Comparison of ENCODE assay signal across 15 cellular contexts in genomic region chr18:75074196-75075015, GRCh38.
DNase-seq lines count a peak whose midpoint lies in the region; ATAC-seq and TF ChIP-seq lines count a peak whose summit lies in the region.
"Had no signal": no experiment of that assay in that cellular context is flagged by ENCODE, and none has a peak within 500 bp of the region (broad histone marks: within the 10 kb centered on the region; RNA-seq: fewer than 3 reads in every experiment).

No MANE protein-coding gene starts in this region.

- H3K27me3 ChIP-seq in CD4-positive, alpha-beta T cell (ENCODE audit: control insufficient read depth, insufficient read depth, low read length) = no peaks in the 10 kb centered on the region
- H3K27me3 ChIP-seq in neuronal stem cell (ENCODE audit: control insufficient read depth in 3 of 3, insufficient read depth in 3 of 3, low read depth in 1 of 3, low read length in 3 of 3) = no peaks in the 10 kb centered on the region
- no peaks in the 10 kb centered on the region for H3K27me3 ChIP-seq in dorsolateral prefrontal cortex

- intact Hi-C loops in CD4-positive, alpha-beta T cell (cut with DNase I, micrococcal nuclease) = loop anchor here (5.0 to 10.0 kb wide), 2 partner anchors 138 to 180 kb away; partner anchors contain the start of gene TSHZ1 (in 1 of the 2)
- intact Hi-C loops in dorsolateral prefrontal cortex (cut with DNase I) = no loop called here

- no peak overlapping the region for H2BK15ac ChIP-seq in neuronal stem cell (ENCODE audit: low read length)

- H2BK120ac ChIP-seq in neuronal stem cell (ENCODE audit: low read depth, low read length) = no peak overlapping the region

- no peak overlapping the region for H2AK5ac ChIP-seq in neuronal stem cell (ENCODE audit: low read depth, low read length)

- H3K27me3 Mint-ChIP-seq in CD4-positive, alpha-beta T cell = no peaks in the 10 kb centered on the region
- no peaks in the 10 kb centered on the region for H3K27me3 Mint-ChIP-seq in effector memory CD8-positive, alpha-beta T cell

- no peak overlapping the region for H3K4me3 Mint-ChIP-seq in CD4-positive, alpha-beta T cell
- H3K4me3 Mint-ChIP-seq in effector memory CD8-positive, alpha-beta T cell = peak overlapping the region in 1 of 2 donors; percentile 21

- no peak overlapping the region for H4K8ac ChIP-seq in neuronal stem cell (ENCODE audit: low read depth, low read length)

- TF ChIP-seq CTCF in CD4-positive, alpha-beta T cell (IDR thresholded peaks at IDR 0.05) = no peak
- no peak for TF ChIP-seq CTCF in dorsolateral prefrontal cortex (IDR thresholded peaks at IDR 0.05 in 54 of 56, conservative IDR thresholded peaks at IDR 0.05 in 2 of 56; ENCODE audit: low read depth in 1 of 56, partially characterized antibody in 56 of 56)

- H3K36me3 Mint-ChIP-seq in CD4-positive, alpha-beta T cell (ENCODE audit: low read depth) = peaks cover 38% of the 10 kb centered on the region
- H3K36me3 Mint-ChIP-seq in effector memory CD8-positive, alpha-beta T cell (ENCODE audit: insufficient read depth) = peaks cover 5% of the 10 kb centered on the region

- no peak overlapping the region for H2AFZ ChIP-seq in neuronal stem cell (ENCODE audit: low read length)

- peaks cover 37% of the 10 kb centered on the region for H3K9me3 ChIP-seq in CD4-positive, alpha-beta T cell (ENCODE audit: control insufficient read depth, low read length)
- peaks cover 0 to 6% of the 10 kb centered on the region in 2 donors for H3K9me3 ChIP-seq in neuronal stem cell (replicated peaks in 1 of 2; ENCODE audit: control insufficient read depth in 2 of 2, insufficient read depth in 1 of 2, low read depth in 1 of 2, low read length in 2 of 2)

- H3K4me3 ChIP-seq in neuronal stem cell (ENCODE audit: low read length in 2 of 2) = no peak overlapping the region
- H3K4me3 ChIP-seq in dorsolateral prefrontal cortex = no peak overlapping the region

- no peak overlapping the region for H3K4ac ChIP-seq in neuronal stem cell (ENCODE audit: low read length)

- no peaks in the 10 kb centered on the region for H3K79me1 ChIP-seq in neuronal stem cell (ENCODE audit: low read depth, low read length)

- peak overlapping the region; percentile 35 for H3K18ac ChIP-seq in neuronal stem cell (ENCODE audit: low read length)

- H3K4me2 ChIP-seq in neuronal stem cell (ENCODE audit: insufficient read depth, low read length, poor library complexity, severe bottlenecking) = no peak overlapping the region

- H3K9ac ChIP-seq in neuronal stem cell (ENCODE audit: low read depth, low read length, poor library complexity) = no peak overlapping the region

- H3K27ac Mint-ChIP-seq in CD4-positive, alpha-beta T cell = peak overlapping the region; percentile 25
- H3K27ac Mint-ChIP-seq in effector memory CD8-positive, alpha-beta T cell = peak overlapping the region; percentile 41 to 58

- H3K4me1 ChIP-seq in neuronal stem cell (ENCODE audit: control insufficient read depth in 2 of 2, insufficient read depth in 1 of 2, low read depth in 1 of 2, low read length in 2 of 2) = peaks cover 0 to 7% of the 10 kb centered on the region in 2 donors

- H4K91ac ChIP-seq in neuronal stem cell (ENCODE audit: low read depth, low read length, poor library complexity) = no peak overlapping the region

- no peak overlapping the region for H2BK12ac ChIP-seq in neuronal stem cell (ENCODE audit: low read length)

- H3K27ac ChIP-seq in CD4-positive, alpha-beta T cell (ENCODE audit: low read depth, low read length) = no peak overlapping the region
- H3K27ac ChIP-seq in neuronal stem cell (replicated peaks; ENCODE audit: low read length) = no peak overlapping the region
- no peak overlapping the region for H3K27ac ChIP-seq in dorsolateral prefrontal cortex

- no peak overlapping the region for H3K23ac ChIP-seq in neuronal stem cell (ENCODE audit: low read depth, low read length, poor library complexity)

- H3K14ac ChIP-seq in neuronal stem cell (ENCODE audit: low read length) = peak overlapping the region; percentile 75

- peaks cover 28% of the 10 kb centered on the region for H3K4me1 Mint-ChIP-seq in CD4-positive, alpha-beta T cell (ENCODE audit: low read depth)
- H3K4me1 Mint-ChIP-seq in effector memory CD8-positive, alpha-beta T cell (ENCODE audit: low read depth in 2 of 2) = peaks cover 29 to 35% of the 10 kb centered on the region in 2 donors

- H3K9me3 Mint-ChIP-seq in CD4-positive, alpha-beta T cell = peaks cover 5% of the 10 kb centered on the region
- H3K9me3 Mint-ChIP-seq in effector memory CD8-positive, alpha-beta T cell = peaks cover 4 to 16% of the 10 kb centered on the region in 2 donors

- POLR2A ChIA-PET in CD4-positive, alpha-beta T cell (lab: Charles Lee) = interaction anchor here (0.6 kb wide), 1 partner anchor 45 kb away, joined by 3 read pairs; no protein-coding TSS in a partner anchor

- no peak for ATAC-seq in CD4-positive, alpha-beta T cell (ENCODE audit: poor library complexity)
- no peak for ATAC-seq in effector memory CD8-positive, alpha-beta T cell (replicated peaks)

- CTCF ChIA-PET in CD4-positive, alpha-beta T cell (lab: Charles Lee) = no interaction called here

- H3K36me3 ChIP-seq in neuronal stem cell (replicated peaks in 1 of 2; ENCODE audit: control insufficient read depth in 2 of 2, insufficient read depth in 2 of 2, low read length in 2 of 2) = no peaks in the 10 kb centered on the region

- WGBS in neuronal stem cell (ENCODE audit: extremely low coverage in 2 of 2, insufficient read length in 2 of 2, insufficient replicate concordance in 1 of 2), 2 donors = no CpG with 5 or more reads among the region's 13 CpGs

- peak; percentile 53 for DNase-seq in activated effector memory CD4-positive, alpha-beta T cell treated with anti-CD3 and anti-CD28 coated beads, Interleukin-2, amount 50 U/mL, for 16 hours
- DNase-seq in activated effector memory CD4-positive, alpha-beta T cell treated with Interleukin-2 at 50 U/mL for 16 hours = no peak
- DNase-seq in CD4-positive, alpha-beta T cell = no peak
- DNase-seq in effector memory CD8-positive, alpha-beta T cell = no peak
- no peak for DNase-seq in neuronal stem cell (ENCODE audit: low spot score)
- no peak for DNase-seq in dorsolateral prefrontal cortex
- DNase-seq in NCI-H2171 treated with DMSO at 0.1 percent for 48 hours (lab: John Stamatoyannopoulos, UW) = no peak
- DNase-seq in A172 (ENCODE audit: low spot score) = no peak
- DNase-seq: 8988T, GF-D8, KG1, NCI-H1417 treated with DMSO at 0.1 percent for 48 hours, NCI-H1930, NCI-H446 treated with DMSO at 0.1 percent for 48 hours, NCI-H748 treated with DMSO at 0.1 percent for 48 hours had no signal

- no peak overlapping the region for H2BK5ac ChIP-seq in neuronal stem cell (ENCODE audit: low read length)

Comparison
In these comparisons a context has a peak if more than half of its experiments do, and no peak if none do; other contexts are left out.
1. intact Hi-C loops: an anchor here in CD4-positive, alpha-beta T cell (5.0 to 10.0 kb wide); none called in dorsolateral prefrontal cortex.